Comparison of ENCODE assay signal across 8 cellular contexts in the genomic region with DNA sequence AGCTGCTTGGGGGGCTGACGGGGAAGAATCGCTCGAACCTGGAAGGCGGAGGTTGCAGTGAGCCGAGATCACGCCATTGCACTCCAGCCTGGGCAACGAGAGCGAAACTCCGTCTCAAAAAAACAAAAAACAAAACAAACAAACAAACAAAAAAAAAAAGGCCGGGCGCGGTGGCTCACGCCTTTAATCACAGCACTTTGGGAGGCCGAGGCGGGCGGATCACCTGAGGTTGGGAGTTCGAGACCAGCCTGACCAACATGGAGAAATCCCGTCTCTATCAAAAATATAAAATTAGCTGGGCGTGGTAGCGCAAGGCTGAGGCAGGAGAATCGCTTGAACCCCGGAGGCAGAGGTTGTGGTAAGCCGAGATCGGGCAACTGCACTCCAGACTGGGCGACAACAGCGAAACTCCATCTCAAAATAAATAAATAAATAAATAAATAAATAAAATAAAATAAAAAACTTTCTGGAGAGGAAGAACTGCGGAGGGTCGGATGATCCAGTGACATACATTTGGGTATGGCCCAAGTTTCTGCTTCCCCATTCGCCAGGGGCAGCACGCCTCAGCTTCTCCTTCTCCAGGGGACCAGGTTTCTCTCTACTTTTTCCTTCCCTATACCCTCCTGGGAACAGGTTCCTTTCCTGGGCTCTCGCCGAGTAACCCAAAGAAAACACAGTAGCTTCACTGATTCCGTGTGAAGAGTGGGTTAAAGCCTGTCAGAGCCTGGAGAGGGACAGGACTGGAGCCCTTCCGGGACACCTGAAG. TPM values are rescaled to one million over a fixed set of nuclear protein-coding genes. Genes with fewer than 3 reads are reported as not detected.
DNase-seq lines count a peak whose midpoint lies in the region; ATAC-seq and TF ChIP-seq lines count a peak whose summit lies in the region.
"Not testable (repeated sequence)": the region's sequence is repeated elsewhere in the genome, so short reads cannot be mapped to it uniquely, and the experiment has no call there.

No MANE protein-coding gene starts in this region.

- intact Hi-C loops in CD4-positive, alpha-beta memory T cell (cut with micrococcal nuclease) = loop anchor here (5.0 kb wide), 2 partner anchors 223 to 703 kb away; a partner anchor contains a TSS

- not testable (repeated sequence) for H3K27me3 Mint-ChIP-seq in CD4-positive, alpha-beta memory T cell; IgD-negative memory B cell; activated T-helper 17 cell treated with anti-CD3 and anti-CD28 coated beads, Interleukin-2, amount 50 U/mL, for 72 hours; nephron (ENCODE audit: low read depth)

- peak overlapping the region; percentile 88 for H3K27ac ChIP-seq in CD4-positive, alpha-beta memory T cell (ENCODE audit: low read depth, low read length)
- peak overlapping the region; percentile 91 to 98 (median 94) for H3K27ac ChIP-seq in Peyer's patch
- H3K27ac ChIP-seq in effector memory CD4-positive, alpha-beta T cell (ENCODE audit: insufficient read depth, low read length, poor library complexity, severe bottlenecking) = peak overlapping the region; percentile 88
- H3K27ac ChIP-seq in subcutaneous abdominal adipose tissue (ENCODE audit: low read depth, low read length) = peak overlapping the region; percentile 83

- POLR2A ChIA-PET in CD4-positive, alpha-beta memory T cell (lab: Charles Lee; ENCODE audit: partially characterized antibody) = interaction anchor here (0.8 to 3.4 kb wide), 14 partner anchors 12 to 658 kb away, joined by 3 to 49 read pairs (median 4); a partner anchor contains a TSS

- peak overlapping the region; percentile 87 to 98 (median 95) for H3K9ac ChIP-seq in subcutaneous abdominal adipose tissue (ENCODE audit: low read length in 5 of 5)

- not testable (repeated sequence) for H3K9me3 Mint-ChIP-seq in CD4-positive, alpha-beta memory T cell; IgD-negative memory B cell; activated T-helper 17 cell treated with anti-CD3 and anti-CD28 coated beads, Interleukin-2, amount 50 U/mL, for 72 hours; nephron

- TF ChIP-seq POLR2A in Peyer's patch (IDR thresholded peaks at IDR 0.05) = not testable (repeated sequence)

- H3K36me3 Mint-ChIP-seq in CD4-positive, alpha-beta memory T cell; IgD-negative memory B cell; activated T-helper 17 cell treated with anti-CD3 and anti-CD28 coated beads, Interleukin-2, amount 50 U/mL, for 72 hours (ENCODE audit: low read depth); nephron (ENCODE audit: low read depth): not testable (repeated sequence)

- peaks cover 31 to 54% (median 42%) of the 10 kb centered on the region in 4 donors for H3K4me1 Mint-ChIP-seq in CD4-positive, alpha-beta memory T cell
- peaks cover 19 to 32% (median 28%) of the 10 kb centered on the region in 3 donors for H3K4me1 Mint-ChIP-seq in IgD-negative memory B cell
- peaks cover 18% of the 10 kb centered on the region for H3K4me1 Mint-ChIP-seq in activated T-helper 17 cell treated with anti-CD3 and anti-CD28 coated beads, Interleukin-2, amount 50 U/mL, for 72 hours
- H3K4me1 Mint-ChIP-seq in nephron = peaks cover 13% of the 10 kb centered on the region

- H3K36me3 ChIP-seq in CD4-positive, alpha-beta memory T cell (ENCODE audit: insufficient read depth, low read length); Peyer's patch; effector memory CD4-positive, alpha-beta T cell (ENCODE audit: control insufficient read depth, insufficient read depth, low read length); subcutaneous abdominal adipose tissue (ENCODE audit: control insufficient read depth in 5 of 5, insufficient read depth in 5 of 5, low read length in 5 of 5): not testable (repeated sequence)

- peak overlapping the region; percentile 89 to 99 for H3K4me3 ChIP-seq in CD4-positive, alpha-beta memory T cell (ENCODE audit: low read length in 2 of 2)
- H3K4me3 ChIP-seq in Peyer's patch = peak overlapping the region; percentile 65 to 96 (median 73)
- peak overlapping the region; percentile 85 for H3K4me3 ChIP-seq in effector memory CD4-positive, alpha-beta T cell (ENCODE audit: insufficient read depth, low read depth, low read length, poor library complexity, severe bottlenecking)
- peak overlapping the region; percentile 94 for H3K4me3 ChIP-seq in iPS-18c (ENCODE audit: insufficient read depth, low read depth, low read length)
- H3K4me3 ChIP-seq in subcutaneous abdominal adipose tissue (ENCODE audit: low read depth in 1 of 5, low read length in 5 of 5) = peak overlapping the region; percentile 85 to 97 (median 94)

- peak overlapping the region; percentile 95 to 98 (median 96) for H3K4me3 Mint-ChIP-seq in CD4-positive, alpha-beta memory T cell
- H3K4me3 Mint-ChIP-seq in IgD-negative memory B cell = peak overlapping the region; percentile 82 to 99 (median 96)
- peak overlapping the region; percentile 94 for H3K4me3 Mint-ChIP-seq in activated T-helper 17 cell treated with anti-CD3 and anti-CD28 coated beads, Interleukin-2, amount 50 U/mL, for 72 hours
- H3K4me3 Mint-ChIP-seq in nephron = peak overlapping the region; percentile 91 to 95 (median 91)

- H3K27me3 ChIP-seq in CD4-positive, alpha-beta memory T cell (ENCODE audit: insufficient read depth, low read length); Peyer's patch; effector memory CD4-positive, alpha-beta T cell (replicated peaks; ENCODE audit: control insufficient read depth, insufficient read depth, low read length, poor library complexity, severe bottlenecking); subcutaneous abdominal adipose tissue (ENCODE audit: control insufficient read depth in 5 of 5, insufficient read depth in 4 of 5, low read length in 5 of 5): not testable (repeated sequence)

- not testable (repeated sequence) for DNase-seq in CD4-positive, alpha-beta memory T cell; effector memory CD4-positive, alpha-beta T cell
- peak in 2 of 3 donors; percentile 27 to 50 for DNase-seq in Peyer's patch

- CTCF ChIA-PET in CD4-positive, alpha-beta memory T cell (lab: Charles Lee; ENCODE audit: partially characterized antibody) = interaction anchor here (0.6 to 4.6 kb wide), 7 partner anchors 12 to 1859 kb away, joined by 3 to 21 read pairs (median 4); no protein-coding TSS in a partner anchor

- H3K27ac Mint-ChIP-seq in CD4-positive, alpha-beta memory T cell = peak overlapping the region; percentile 94 to 97 (median 96)
- peak overlapping the region; percentile 91 to 98 (median 95) for H3K27ac Mint-ChIP-seq in IgD-negative memory B cell
- peak overlapping the region; percentile 96 for H3K27ac Mint-ChIP-seq in activated T-helper 17 cell treated with anti-CD3 and anti-CD28 coated beads, Interleukin-2, amount 50 U/mL, for 72 hours
- H3K27ac Mint-ChIP-seq in nephron = peak overlapping the region; percentile 89 to 98 (median 96)

- H3K4me1 ChIP-seq in CD4-positive, alpha-beta memory T cell (ENCODE audit: insufficient read depth, low read length) = peaks cover 51% of the 10 kb centered on the region
- H3K4me1 ChIP-seq in Peyer's patch = peaks cover 0 to 27% (median 7%) of the 10 kb centered on the region in 4 donors
- H3K4me1 ChIP-seq in effector memory CD4-positive, alpha-beta T cell (ENCODE audit: control insufficient read depth, insufficient read depth, low read length, poor library complexity, severe bottlenecking) = not testable (repeated sequence)
- H3K4me1 ChIP-seq in subcutaneous abdominal adipose tissue (ENCODE audit: control insufficient read depth in 5 of 5, insufficient read depth in 5 of 5, low read length in 5 of 5) = peaks cover 0 to 34% (median 29%) of the 10 kb centered on the region in 5 donors

- ATAC-seq in activated T-helper 17 cell treated with anti-CD3 and anti-CD28 coated beads, Interleukin-2, amount 50 U/mL, for 72 hours (replicated peaks) = not testable (repeated sequence)

- not testable (repeated sequence) for H3K9me3 ChIP-seq in CD4-positive, alpha-beta memory T cell (ENCODE audit: control insufficient read depth in 1 of 2, low read length in 2 of 2); Peyer's patch; effector memory CD4-positive, alpha-beta T cell (ENCODE audit: control insufficient read depth, low read length); iPS-18c (ENCODE audit: control insufficient read depth, insufficient read depth, low read length); subcutaneous abdominal adipose tissue (ENCODE audit: control insufficient read depth in 5 of 5, low read length in 5 of 5)

- not testable (repeated sequence) for TF ChIP-seq CTCF in Peyer's patch (IDR thresholded peaks at IDR 0.05); nephron (IDR thresholded peaks at IDR 0.05; ENCODE audit: unreplicated experiment in 3 of 3)

RNA-seq across cellular contexts. Expression of a gene that starts 0.9 kb away (rescaled TPM):
- 10 to 100 TPM; 31.4 to 31.8 TPM for total RNA-seq in CD4-positive, alpha-beta memory T cell
- 10 to 100 TPM; 21.9 to 28.7 TPM for polyA plus RNA-seq in CD4-positive, alpha-beta memory T cell
- 39.3 TPM for polyA plus RNA-seq in IgD-negative memory B cell
- 10 to 100 TPM; 15.8 to 29.2 (median 23.0) TPM for total RNA-seq in Peyer's patch
- 10 to 100 TPM; 27.7 to 38.5 TPM for total RNA-seq in activated T-helper 17 cell treated with anti-CD3 and anti-CD28 coated beads, Interleukin-2, amount 50 U/mL, for 72 hours

RNA-seq across cellular contexts. Expression of a gene that starts 10.1 kb away (rescaled TPM):
- total RNA-seq in CD4-positive, alpha-beta memory T cell = 10 to 100 TPM; 25.1 to 27.9 TPM
- 10 to 100 TPM; 27.0 to 27.1 TPM for polyA plus RNA-seq in CD4-positive, alpha-beta memory T cell
- polyA plus RNA-seq in IgD-negative memory B cell = 21.9 TPM
- total RNA-seq in Peyer's patch = 10 to 100 TPM; 19.8 to 33.4 (median 24.8) TPM
- 10 to 100 TPM; 12.5 to 21.6 TPM for total RNA-seq in activated T-helper 17 cell treated with anti-CD3 and anti-CD28 coated beads, Interleukin-2, amount 50 U/mL, for 72 hours
